Comparison of ENCODE assay signal across 9 cellular contexts in genomic region chr6:32609731-32610640, GRCh38. TPM values are rescaled to one million over a fixed set of nuclear protein-coding genes. Genes with fewer than 3 reads are reported as not detected.
DNase-seq lines count a peak whose midpoint lies in the region; ATAC-seq and TF ChIP-seq lines count a peak whose summit lies in the region.
"Had no signal": no experiment of that assay in that cellular context is flagged by ENCODE, and none has a peak within 500 bp of the region (broad histone marks: within the 10 kb centered on the region; RNA-seq: fewer than 3 reads in every experiment).

No MANE protein-coding gene starts in this region.

- ATAC-seq in GM21723 (IDR thresholded peaks at IDR 0.05; ENCODE audit: unreplicated experiment), result peak; percentile 86

- H3K4me3 ChIP-seq in HUES64 (ENCODE audit: low read length), result peak overlapping the region; percentile 26; the same call in 1 of the 2 replicates
- H3K4me3 ChIP-seq in mammary epithelial cell (replicated peaks in 1 of 3; ENCODE audit: insufficient read depth in 1 of 3, low read depth in 2 of 3, low read length in 3 of 3), result peak overlapping the region; percentile 13 to 29 (median 29)

- H3K4me1 ChIP-seq in HUES64 (ENCODE audit: insufficient read depth, low read length) (peaks cover 11% of the 10 kb centered on the region), mammary epithelial cell (ENCODE audit: insufficient read depth, low read length) (no peaks in the 10 kb centered on the region)

- H3K4me1 Mint-ChIP-seq in immature natural killer cell, result no peaks in the 10 kb centered on the region

- in situ Hi-C loops in mammary epithelial cell (cut with MboI; ENCODE audit: low sequenced_read_pairs in 2 of 2), result no loop called here

- TF ChIP-seq CTCF in mammary epithelial cell (conservative IDR thresholded peaks at IDR 0.05 in 1 of 2, IDR thresholded peaks at IDR 0.05 in 1 of 2; ENCODE audit: extremely low read depth in 1 of 2, insufficient read depth in 1 of 2, low read depth in 1 of 2, low read length in 2 of 2), result no peak

- WGBS in HUES64, result 32% methylated on average over 7 of the region's 8 CpGs
- WGBS in mammary epithelial cell (ENCODE audit: low coverage, missing lambda C conversion rate), result 5% methylated on average over 8 of the region's 8 CpGs

- H3K4me2 ChIP-seq in mammary epithelial cell (ENCODE audit: insufficient read depth, low read depth, low read length), result peak overlapping the region; percentile 80

- CTCF ChIA-PET in mammary epithelial cell (lab: Charles Lee; ENCODE audit: low non-redundant PET), result no interaction called here

- no peaks in the 10 kb centered on the region for H4K20me1 ChIP-seq in mammary epithelial cell (ENCODE audit: insufficient read depth, low read length)

- H3K27me3 ChIP-seq in HUES64 (ENCODE audit: insufficient read depth, low read length) (no peaks in the 10 kb centered on the region), mammary epithelial cell (ENCODE audit: insufficient read depth, low read length) (no peaks in the 10 kb centered on the region)

- no peaks in the 10 kb centered on the region for H3K79me2 ChIP-seq in mammary epithelial cell (ENCODE audit: insufficient read depth, low read length)

- peak; percentile 1 for DNase-seq in NCI-H1092 treated with DMSO at 0.1 percent for 48 hours (lab: John Stamatoyannopoulos, UW)
- no peak for DNase-seq in NCI-H1092 (lab: John Stamatoyannopoulos, UW)
- DNase-seq in SW480 (ENCODE audit: low spot score), result peak; percentile 72
- DNase-seq in mammary epithelial cell, result peak; percentile 96
- peak; percentile 64 to 78 (median 68) for DNase-seq in immature natural killer cell
- peak; percentile 14 for DNase-seq in stimulated activated CD4-positive, alpha-beta T cell treated with anti-CD3 and anti-CD28 coated beads, Interleukin-12 subunit alpha, Interleukin-12 subunit beta, amount 100 ng/mL, for 4 hours

- H3K36me3 Mint-ChIP-seq in immature natural killer cell, result no peaks in the 10 kb centered on the region

- H3K9ac ChIP-seq in HUES64 (ENCODE audit: low read depth, low read length), result peak overlapping the region; percentile 49
- H3K9ac ChIP-seq in mammary epithelial cell (ENCODE audit: insufficient read depth, low read length), result peak overlapping the region; percentile 50

- intact Hi-C loops in mammary epithelial cell (cut with micrococcal nuclease), result no loop called here

- peaks cover 0 to 4% (median 0%) of the 10 kb centered on the region in 3 donors for H3K27me3 Mint-ChIP-seq in immature natural killer cell (ENCODE audit: low read depth in 3 of 3)

- H3K36me3 ChIP-seq in HUES64 (ENCODE audit: insufficient read depth, low read length) (no peaks in the 10 kb centered on the region), mammary epithelial cell (ENCODE audit: insufficient read depth, low read length) (no peaks in the 10 kb centered on the region)

- peak overlapping the region; percentile 70 for H3K27ac ChIP-seq in HUES64 (ENCODE audit: low read depth, low read length)
- peak overlapping the region; percentile 76 for H3K27ac ChIP-seq in mammary epithelial cell (ENCODE audit: insufficient read depth, low read depth, low read length)
- H3K27ac ChIP-seq: 22Rv1 had no signal

- dilution Hi-C loops in mammary epithelial cell (cut with HindIII; ENCODE audit: low sequenced_read_pairs), result no loop called here

- H3K9me3 ChIP-seq in HUES64 (ENCODE audit: insufficient read depth, low read depth, low read length) (0 out of 2 replicates have a peak, but pooled peaks cover 5% of the 10 kb centered on the region), mammary epithelial cell (replicated peaks; ENCODE audit: insufficient read depth, low read length) (no peaks in the 10 kb centered on the region)

- no TSS peak for BruUV-seq in mammary epithelial cell (replicated peaks; lab: Mats Ljungman, UMichigan)

- peak overlapping the region in 1 of 6 donors; percentile 81 for H3K27ac Mint-ChIP-seq in immature natural killer cell

- H3K9me3 Mint-ChIP-seq in immature natural killer cell, result no peaks in the 10 kb centered on the region

- H2AFZ ChIP-seq in mammary epithelial cell (ENCODE audit: low read depth, low read length), result peak overlapping the region; percentile 79

- H3K4me3 Mint-ChIP-seq in immature natural killer cell, result no peak overlapping the region

RNA-seq across cellular contexts. Expression of gene HLA-DRB1, which starts 20.3 kb away (rescaled TPM):
- 6.2 TPM for polyA plus RNA-seq in HUES64 (2013, experiment 1 of 2)
- 7.9 TPM for polyA plus RNA-seq in HUES64 (2013, experiment 2 of 2)
- total RNA-seq in mammary epithelial cell, result under 1 TPM; 0.24 to 0.83 TPM
- polyA plus RNA-seq in mammary epithelial cell (0.37 TPM), immature natural killer cell (100 to 1,000 TPM in 2 of 3 donors, 10 to 100 TPM in 1; 45.8 to 435 (median 268) TPM)
- polyA minus RNA-seq in mammary epithelial cell, result not detected

RNA-seq across cellular contexts. Expression of gene HLA-DQA1, which starts 27.2 kb away (rescaled TPM):
- 0.50 TPM for polyA plus RNA-seq in HUES64 (2013, experiment 1 of 2)
- polyA plus RNA-seq in HUES64 (2013, experiment 2 of 2), result 0.63 TPM
- not detected for total RNA-seq in mammary epithelial cell
- polyA plus RNA-seq in mammary epithelial cell, result not detected
- not detected for polyA minus RNA-seq in mammary epithelial cell
- 10 to 100 TPM in 2 of 3 donors, 1 to 10 TPM in 1; 1.8 to 53.1 (median 10.3) TPM for polyA plus RNA-seq in immature natural killer cell

RNA-seq across cellular contexts. Expression of gene HLA-DQB1, which starts 56.5 kb away (rescaled TPM):
- polyA plus RNA-seq in HUES64 (2013, experiment 1 of 2), result 18.5 TPM
- 26.3 TPM for polyA plus RNA-seq in HUES64 (2013, experiment 2 of 2)
- 10 to 100 TPM in 1 of 2 donors, under 1 TPM in 1; 0.17 to 10.7 TPM for total RNA-seq in mammary epithelial cell
- polyA plus RNA-seq in mammary epithelial cell, result 0.23 TPM
- not detected for polyA minus RNA-seq in mammary epithelial cell
- polyA plus RNA-seq in immature natural killer cell, result 100 to 1,000 TPM in 1 of 3 donors, 10 to 100 TPM in 1, 1 to 10 TPM in 1; 2.5 to 105 (median 74.9) TPM

Comparison
In these comparisons a context has a peak if more than half of its experiments do, and no peak if none do; other contexts are left out.
1. RNA of gene HLA-DRB1, which starts 20.3 kb away (polyA plus RNA-seq): 45.8 to 435 TPM in immature natural killer cell; 0.37 TPM in mammary epithelial cell (single experiment); every median in the first group is over 10 times any median in the second.